ENCODE assay signal across 8 cellular contexts in genomic region chr11:65572356-65573043, GRCh38. TPM values are rescaled to one million over a fixed set of nuclear protein-coding genes. Genes with fewer than 3 reads are reported as not detected.
DNase-seq lines count a peak whose midpoint lies in the region; ATAC-seq, FAIRE-seq and TF ChIP-seq lines count a peak whose summit lies in the region.

TSS of gene FAM89B (plus strand) at chr11:65572538. CDS start at chr11:65572670, 132 bp downstream.

- H3K27me3 Mint-ChIP-seq in activated T-cell treated with anti-CD3 and anti-CD28 coated beads, Interleukin-2, amount 50 U/mL, for 4 hours (ENCODE audit: low read depth): no peaks in the 10 kb centered on the region

- H3K4me1 ChIP-seq in BLaER1: peaks cover 65% of the 10 kb centered on the region
- H3K4me1 ChIP-seq in mucosa of rectum (ENCODE audit: control insufficient read depth in 2 of 2, insufficient read depth in 2 of 2, low read length in 2 of 2): peaks cover 60 to 71% of the 10 kb centered on the region in 2 donors

- no peak for FAIRE-seq in HTR-8/SVneo (lab: Jason Lieb, UNC)

- peaks cover 61% of the 10 kb centered on the region for H3K4me1 Mint-ChIP-seq in activated T-cell treated with anti-CD3 and anti-CD28 coated beads, Interleukin-2, amount 50 U/mL, for 4 hours (ENCODE audit: low read depth)

- H3K27ac ChIP-seq in BLaER1 (peak within 1 kb of the TSS; percentile 96), mucosa of rectum (ENCODE audit: low read depth in 2 of 2, low read length in 2 of 2) (peak within 1 kb of the TSS; percentile 67 to 93)

- H3K4me3 ChIP-seq in BLaER1 (peak within 1 kb of the TSS; percentile 90), mucosa of rectum (ENCODE audit: low read length in 2 of 2) (peak within 1 kb of the TSS; percentile 90 to 95)

- peaks cover 44% of the 10 kb centered on the region for H4K20me1 ChIP-seq in BLaER1

- H3K36me3 ChIP-seq in BLaER1 (no peaks in the 10 kb centered on the region; the same call in 1 of the 2 replicates), mucosa of rectum (ENCODE audit: control insufficient read depth in 2 of 2, insufficient read depth in 2 of 2, low read length in 2 of 2) (peaks cover 0 to 3% of the 10 kb centered on the region in 2 donors)

- TF ChIP-seq POLR2A in erythroblast (IDR thresholded peaks at IDR 0.05; ENCODE audit: low read length): peak; percentile 66

- H3K9ac ChIP-seq in BLaER1: peak within 1 kb of the TSS; percentile 98
- peak within 1 kb of the TSS; percentile 56 to 64 for H3K9ac ChIP-seq in mucosa of rectum (ENCODE audit: low read depth in 1 of 2, low read length in 2 of 2)

- H3K36me3 Mint-ChIP-seq in activated T-cell treated with anti-CD3 and anti-CD28 coated beads, Interleukin-2, amount 50 U/mL, for 4 hours (ENCODE audit: insufficient read depth): peaks cover 14% of the 10 kb centered on the region

- peak in 1 of 2 donors; percentile 6 for ATAC-seq in activated T-cell treated with anti-CD3 and anti-CD28 coated beads, Interleukin-2, amount 50 U/mL, for 4 hours
- ATAC-seq in GM21390 (IDR thresholded peaks at IDR 0.05; ENCODE audit: unreplicated experiment): no peak

- no peaks in the 10 kb centered on the region for H3K9me3 Mint-ChIP-seq in activated T-cell treated with anti-CD3 and anti-CD28 coated beads, Interleukin-2, amount 50 U/mL, for 4 hours

- H3K4me3 Mint-ChIP-seq in activated T-cell treated with anti-CD3 and anti-CD28 coated beads, Interleukin-2, amount 50 U/mL, for 4 hours: peak within 1 kb of the TSS; percentile 99

- H3K9me3 ChIP-seq in BLaER1 (no peaks in the 10 kb centered on the region), mucosa of rectum (ENCODE audit: control insufficient read depth in 2 of 2, low read length in 2 of 2) (no peaks in the 10 kb centered on the region)

- peak within 1 kb of the TSS; percentile 100 for H3K4me2 ChIP-seq in BLaER1

- no peaks in the 10 kb centered on the region for H3K27me3 ChIP-seq in BLaER1
- H3K27me3 ChIP-seq in mucosa of rectum (ENCODE audit: control insufficient read depth in 2 of 2, insufficient read depth in 2 of 2, low read length in 2 of 2): no peaks in the 10 kb centered on the region

- DNase-seq in HTR-8/SVneo (ENCODE audit: insufficient read length, low spot score) (peak; percentile 87), erythroblast (lab: John Stamatoyannopoulos, UW) (peak; percentile 91 to 92)
- peak; percentile 86 for DNase-seq in activated T-cell treated with anti-CD3 and anti-CD28 coated beads, Interleukin-2, amount 50 U/mL, for 4 hours
- peak; percentile 72 to 78 for DNase-seq in stimulated activated CD8-positive, alpha-beta memory T cell treated with anti-CD3 and anti-CD28 coated beads, Interleukin-4, amount 100 ng/mL, for 4 hours (ENCODE audit: low read depth in 2 of 2, low spot score in 1 of 2)

TF ChIP-seq in PFSK-1, 5 proteins besides CTCF, POLR2A, EP300 and RAD21:
- TF ChIP-seq SIN3A (IDR thresholded peaks at IDR 0.05; ENCODE audit: borderline replicate concordance, insufficient read depth, low read length) (peak; percentile 68; the same call in 1 of the 2 replicates), FOXP2 (optimal IDR thresholded peaks at IDR 0.05; ENCODE audit: borderline replicate concordance, extremely low read depth, extremely low read length, insufficient read depth) (no peak), REST (IDR thresholded peaks at IDR 0.05; ENCODE audit: insufficient read depth in 1 of 2, low read depth in 2 of 2, low read length in 2 of 2) (no peak), TAF1 (IDR thresholded peaks at IDR 0.05; ENCODE audit: borderline replicate concordance, insufficient read depth, low read length) (0 out of 2 replicates have a peak, but pooled peaks have one; percentile 30), POLR2AphosphoS5 (IDR thresholded peaks at IDR 0.05; ENCODE audit: low read depth, low read length) (no peak)

RNA-seq across cellular contexts. Expression of gene FAM89B, which starts in this region (rescaled TPM):
- polyA plus RNA-seq in PFSK-1 (2012; ENCODE audit: insufficient read length, low read depth): 29.0 TPM
- total RNA-seq in activated T-cell treated with anti-CD3 and anti-CD28 coated beads, Interleukin-2, amount 50 U/mL, for 4 hours: 10 to 100 TPM; 27.4 to 32.0 (median 28.6) TPM
